In the genomic region with DNA sequence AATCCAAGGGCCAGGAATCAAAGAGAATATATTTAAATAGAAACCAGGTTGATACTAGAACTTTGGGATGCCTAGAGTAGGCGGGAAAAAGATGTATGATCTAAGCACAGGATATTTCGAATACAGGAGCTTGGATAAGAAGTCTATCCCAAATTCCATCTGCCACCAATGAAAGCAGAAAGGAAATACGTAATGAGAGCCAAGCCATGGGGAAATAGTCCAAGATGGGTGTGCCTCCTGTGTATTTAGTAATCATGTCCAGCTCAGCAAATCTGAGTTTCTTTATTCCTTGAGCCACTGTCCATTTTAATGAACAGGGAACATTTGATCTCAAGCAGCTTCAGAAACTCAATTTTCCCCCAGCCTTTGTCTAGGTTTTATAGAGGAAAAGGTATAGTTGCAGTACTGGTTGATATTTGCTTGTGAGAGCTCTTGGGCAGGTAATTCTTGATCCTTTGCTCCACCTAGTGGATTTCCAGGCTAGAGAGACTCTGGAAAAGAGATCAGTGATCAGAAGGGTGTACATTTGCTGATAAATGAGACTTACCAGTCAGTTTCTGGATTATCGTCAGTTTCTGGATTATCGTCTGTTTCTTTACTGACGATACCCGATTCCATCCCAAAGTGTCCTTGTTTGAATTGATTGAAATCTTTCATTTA, we compare ENCODE assay signal across 1 cellular context. TPM values are rescaled to one million over a fixed set of nuclear protein-coding genes. Genes with fewer than 3 reads are reported as not detected.
"Had no signal": no experiment of that assay in that cellular context is flagged by ENCODE, and none has a peak within 500 bp of the region (broad histone marks: within the 10 kb centered on the region; RNA-seq: fewer than 3 reads in every experiment).

No MANE protein-coding gene starts in this region.

RNA-seq across cellular contexts. Expression of a gene that starts 28.3 kb away (rescaled TPM):
- polyA plus RNA-seq: IgD-negative memory B cell had no signal
